Comparison of ENCODE assay signal across 7 cellular contexts in the genomic region with DNA sequence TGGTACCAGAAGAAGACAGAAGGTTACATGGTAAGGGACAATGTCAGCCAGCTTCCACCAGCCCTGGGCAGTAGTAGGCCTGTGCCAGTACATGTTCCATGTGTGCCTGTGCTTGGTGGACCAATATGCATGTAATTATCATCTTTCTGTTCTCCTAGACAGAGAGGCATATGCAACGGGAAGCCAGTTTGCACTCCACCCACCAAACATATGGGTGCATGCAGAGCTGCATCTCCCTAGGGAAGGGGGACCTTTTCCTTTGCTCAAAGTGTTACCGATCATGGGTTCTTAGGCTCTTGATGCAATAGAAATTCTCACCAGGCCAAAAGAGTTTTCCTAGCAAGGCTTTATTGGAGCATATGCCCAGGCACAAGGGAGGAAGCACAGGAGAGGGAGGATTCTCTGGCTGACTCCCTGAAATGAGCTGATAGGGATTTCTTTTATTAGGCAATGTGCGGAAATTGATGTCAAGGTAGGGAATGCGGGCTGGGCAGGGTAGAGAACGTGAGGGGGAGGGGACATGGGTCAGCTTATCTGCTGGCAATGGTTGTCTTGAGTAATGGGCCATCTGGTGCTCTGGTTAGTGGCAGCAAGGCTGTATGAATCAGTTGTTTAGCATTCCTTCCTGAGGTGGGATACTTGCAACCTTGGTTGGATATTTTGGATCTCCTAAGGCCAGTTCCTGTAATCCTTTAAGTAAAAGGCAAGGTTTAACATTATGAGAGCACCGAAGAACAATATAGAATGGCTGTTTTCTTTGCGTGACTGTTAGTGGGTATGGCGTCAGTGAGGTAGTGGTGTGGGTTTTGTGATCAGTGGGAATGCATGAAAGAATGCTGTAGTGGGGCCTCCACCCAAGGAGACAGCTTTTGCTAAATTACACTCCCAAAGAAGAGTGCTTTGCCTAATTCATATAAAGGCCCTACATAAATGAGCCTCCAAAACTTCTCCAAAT.
DNase-seq lines count a peak whose midpoint lies in the region; FAIRE-seq and TF ChIP-seq lines count a peak whose summit lies in the region.
"Not testable (repeated sequence)": the region's sequence is repeated elsewhere in the genome, so short reads cannot be mapped to it uniquely, and the experiment has no call there.

No MANE protein-coding gene starts in this region.

- not testable (repeated sequence) for H3K36me3 ChIP-seq in WERI-Rb-1; smooth muscle cell (ENCODE audit: low read depth)

- H3K4me3 Mint-ChIP-seq in mesothelial cell of epicardium, result not testable (repeated sequence)

- not testable (repeated sequence) for H3K4me1 Mint-ChIP-seq in mesothelial cell of epicardium

- not testable (repeated sequence) for TF ChIP-seq POLR2A in GM12891 (IDR thresholded peaks at IDR 0.05; ENCODE audit: low read depth, low read length)

- not testable (repeated sequence) for TF ChIP-seq CTCF in WERI-Rb-1 (IDR thresholded peaks at IDR 0.05; ENCODE audit: low read depth, low read length); fibroblast of the aortic adventitia (IDR thresholded peaks at IDR 0.05; ENCODE audit: insufficient read depth, low read length); mesothelial cell of epicardium (IDR thresholded peaks at IDR 0.05; ENCODE audit: unreplicated experiment); smooth muscle cell (IDR thresholded peaks at IDR 0.05; ENCODE audit: borderline replicate concordance, insufficient read depth, poor library complexity, severe bottlenecking)

- H3K9me3 Mint-ChIP-seq in mesothelial cell of epicardium, result peaks cover 16% of the 10 kb centered on the region

- WGBS in smooth muscle cell (ENCODE audit: low lambda C conversion rate), result 51% methylated on average over 8 of the region's 8 CpGs

- not testable (repeated sequence) for H2AFZ ChIP-seq in smooth muscle cell (ENCODE audit: low read depth)

- H3K79me2 ChIP-seq in smooth muscle cell (ENCODE audit: low read depth), result not testable (repeated sequence)

- H3K4me1 ChIP-seq in smooth muscle cell (ENCODE audit: low read depth), result not testable (repeated sequence)

- peak; percentile 35 for FAIRE-seq in GM12891 (lab: Jason Lieb, UNC)

- not testable (repeated sequence) for H4K20me1 ChIP-seq in smooth muscle cell (ENCODE audit: low read depth)

- not testable (repeated sequence) for H3F3A ChIP-seq in smooth muscle cell (ENCODE audit: low read depth)

- not testable (repeated sequence) for H3K9me3 ChIP-seq in WERI-Rb-1 (ENCODE audit: severe bottlenecking); smooth muscle cell (replicated peaks; ENCODE audit: low read depth)

- not testable (repeated sequence) for H3K9ac ChIP-seq in smooth muscle cell (ENCODE audit: low read depth)

- H3K27me3 ChIP-seq in WERI-Rb-1 (ENCODE audit: insufficient read depth, low read depth, severe bottlenecking); smooth muscle cell (ENCODE audit: low read depth): not testable (repeated sequence)

- not testable (repeated sequence) for H3K27ac ChIP-seq in WERI-Rb-1
- H3K27ac ChIP-seq in smooth muscle cell (ENCODE audit: low read depth), result peak overlapping the region; percentile 15

- not testable (repeated sequence) for H3K36me3 Mint-ChIP-seq in mesothelial cell of epicardium

- not testable (repeated sequence) for H3K27me3 Mint-ChIP-seq in mesothelial cell of epicardium (ENCODE audit: low read depth)

- peak overlapping the region; percentile 47 for H3K27ac Mint-ChIP-seq in mesothelial cell of epicardium

- not testable (repeated sequence) for H3K4me3 ChIP-seq in WERI-Rb-1 (ENCODE audit: low read depth, low read length); fibroblast of the aortic adventitia (ENCODE audit: low read depth, low read length); smooth muscle cell

- not testable (repeated sequence) for DNase-seq in GM12891 (ENCODE audit: insufficient read length, low spot score); mesothelial cell of epicardium (ENCODE audit: low spot score in 2 of 2, unreplicated experiment in 2 of 2); smooth muscle cell (lab: John Stamatoyannopoulos, UW; ENCODE audit: unreplicated experiment)
- DNase-seq in NCI-H524 treated with DMSO at 0.1 percent for 48 hours (lab: John Stamatoyannopoulos, UW) (peak; percentile 13), WERI-Rb-1 (peak; percentile 51), amniotic epithelial cell (ENCODE audit: low read depth) (peak; percentile 95), fibroblast of the aortic adventitia (ENCODE audit: low read depth) (peak; percentile 23)

- not testable (repeated sequence) for H3K4me2 ChIP-seq in smooth muscle cell
